In genomic region chr6:170270984-170271593, GRCh38 we compare ENCODE assay signal across 1 cellular context.
TF ChIP-seq lines count a peak whose summit lies in the region.

No MANE protein-coding gene starts in this region.

TF ChIP-seq in GM12878, 131 proteins besides CTCF, POLR2A, EP300 and RAD21:
- no peak for TF ChIP-seq SMC3 (IDR thresholded peaks at IDR 0.05; ENCODE audit: borderline replicate concordance, low read length)
- no peak for TF ChIP-seq IKZF2 (IDR thresholded peaks at IDR 0.05)
- TF ChIP-seq BCL11A (IDR thresholded peaks at IDR 0.05; ENCODE audit: low read depth, low read length): no peak
- TF ChIP-seq SREBF1 (IDR thresholded peaks at IDR 0.05; ENCODE audit: low read length): no peak
- TF ChIP-seq ATF7 (IDR thresholded peaks at IDR 0.05; ENCODE audit: low read depth): no peak
- TF ChIP-seq, protein P1, sequence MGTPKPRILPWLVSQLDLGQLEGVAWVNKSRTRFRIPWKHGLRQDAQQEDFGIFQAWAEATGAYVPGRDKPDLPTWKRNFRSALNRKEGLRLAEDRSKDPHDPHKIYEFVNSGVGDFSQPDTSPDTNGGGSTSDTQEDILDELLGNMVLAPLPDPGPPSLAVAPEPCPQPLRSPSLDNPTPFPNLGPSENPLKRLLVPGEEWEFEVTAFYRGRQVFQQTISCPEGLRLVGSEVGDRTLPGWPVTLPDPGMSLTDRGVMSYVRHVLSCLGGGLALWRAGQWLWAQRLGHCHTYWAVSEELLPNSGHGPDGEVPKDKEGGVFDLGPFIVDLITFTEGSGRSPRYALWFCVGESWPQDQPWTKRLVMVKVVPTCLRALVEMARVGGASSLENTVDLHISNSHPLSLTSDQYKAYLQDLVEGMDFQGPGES (IDR thresholded peaks at IDR 0.05): no peak
- no peak for TF ChIP-seq SIN3A (IDR thresholded peaks at IDR 0.05; ENCODE audit: low read depth, low read length)
- no peak for TF ChIP-seq FOXK2 (IDR thresholded peaks at IDR 0.05)
- TF ChIP-seq ZNF687 (IDR thresholded peaks at IDR 0.05): no peak
- no peak for TF ChIP-seq JUND (IDR thresholded peaks at IDR 0.05; ENCODE audit: low read depth, low read length)
- TF ChIP-seq NBN (IDR thresholded peaks at IDR 0.05): no peak
